ENCODE assay signal across 28 cellular contexts in genomic region chr2:29209551-29209950, GRCh38.
"Had no signal": no experiment of that assay in that cellular context is flagged by ENCODE, and none has a peak within 500 bp of the region (broad histone marks: within the 10 kb centered on the region; RNA-seq: fewer than 3 reads in every experiment).

No MANE protein-coding gene starts in this region.

- H3K4me2 ChIP-seq: SK-N-SH had no signal

- H3K4me3 Mint-ChIP-seq: activated CD4-positive, alpha-beta T cell treated with anti-CD3 and anti-CD28 coated beads, Interleukin-2, amount 10 ng/mL, durations not matched to agents 24 days and 14 days; activated CD8-positive, alpha-beta T cell treated with anti-CD3 and anti-CD28 coated beads for 36 hours; activated naive CD8-positive, alpha-beta T cell treated with anti-CD3 and anti-CD28 coated beads for 36 hours; activated T-cell treated with anti-CD3 and anti-CD28 coated beads, Interleukin-2, amount 50 U/mL, for 4 hours; central memory CD8-positive, alpha-beta T cell; IgD-negative memory B cell; T-helper 1 cell treated with Interleukin-12 subunit alpha and Interleukin-12 subunit beta and Interleukin-4 antibody, amounts not matched to agents 30 μg/mL and 1 μg/mL, for 36 hours; T-helper 2 cell treated with Interferon-gamma antibody and Interleukin-4, amounts not matched to agents 5 μg/mL and 100 μg/mL, for 36 hours had no signal

- H3K4me3 ChIP-seq: cardiac muscle cell, SJCRH30 had no signal

- H3K9me2 ChIP-seq: SK-N-SH had no signal

- H3K36me3 ChIP-seq: brain microvascular endothelial cell, cardiac muscle cell had no signal

- DNase-seq: activated CD4-positive, alpha-beta T cell treated with anti-CD3 and anti-CD28 coated beads, Interleukin-2, amount 10 ng/mL, durations not matched to agents 24 days and 14 days; activated CD4-positive, alpha-beta T cell treated with anti-CD3 and anti-CD28 coated beads, Interleukin-2, amount 50 U/mL, for 4 hours; activated CD8-positive, alpha-beta T cell treated with anti-CD3 and anti-CD28 coated beads for 36 hours; activated effector memory CD4-positive, alpha-beta T cell treated with Interleukin-2 at 50 U/mL for 16 hours; activated naive CD4-positive, alpha-beta T cell treated with anti-CD3 and anti-CD28 coated beads, Interleukin-2, amount 50 U/mL, for 16 hours; activated naive CD8-positive, alpha-beta T cell treated with anti-CD3 and anti-CD28 coated beads for 36 hours; activated T-cell treated with anti-CD3 and anti-CD28 coated beads for 4 hours; activated T-cell treated with anti-CD3 and anti-CD28 coated beads, Interleukin-2, amount 50 U/mL, for 4 hours; amniotic stem cell; aorta; brain microvascular endothelial cell; Karpas-422; KBM-7; NCI-H1105; NCI-H1417 treated with DMSO at 0.1 percent for 48 hours; NCI-H187 treated with DMSO at 0.1 percent for 48 hours; NCI-H2081; NCI-H226; NCI-H446 treated with DMSO at 0.1 percent for 48 hours; NCI-H524; SHP77; SJCRH30; SK-N-SH had no signal

- H3K4me1 Mint-ChIP-seq: activated naive CD8-positive, alpha-beta T cell treated with anti-CD3 and anti-CD28 coated beads for 36 hours; central memory CD8-positive, alpha-beta T cell; IgD-negative memory B cell had no signal

- H3K4me1 ChIP-seq: SJCRH30 had no signal

- H3K27ac ChIP-seq: brain microvascular endothelial cell, cardiac muscle cell, SJCRH30 had no signal

- H3K9me3 ChIP-seq: SJCRH30, SK-N-SH had no signal

- H3K27ac Mint-ChIP-seq: activated CD4-positive, alpha-beta T cell treated with anti-CD3 and anti-CD28 coated beads, Interleukin-2, amount 10 ng/mL, durations not matched to agents 24 days and 14 days; activated CD8-positive, alpha-beta T cell treated with anti-CD3 and anti-CD28 coated beads for 36 hours; activated naive CD8-positive, alpha-beta T cell treated with anti-CD3 and anti-CD28 coated beads for 36 hours; IgD-negative memory B cell; T-helper 1 cell treated with Interleukin-12 subunit alpha and Interleukin-12 subunit beta and Interleukin-4 antibody, amounts not matched to agents 30 μg/mL and 1 μg/mL, for 36 hours; T-helper 2 cell treated with Interferon-gamma antibody and Interleukin-4, amounts not matched to agents 5 μg/mL and 100 μg/mL, for 36 hours had no signal

- H3K27me3 Mint-ChIP-seq: activated CD4-positive, alpha-beta T cell treated with anti-CD3 and anti-CD28 coated beads, Interleukin-2, amount 10 ng/mL, durations not matched to agents 24 days and 14 days; activated CD8-positive, alpha-beta T cell treated with anti-CD3 and anti-CD28 coated beads for 36 hours; activated naive CD8-positive, alpha-beta T cell treated with anti-CD3 and anti-CD28 coated beads for 36 hours; central memory CD8-positive, alpha-beta T cell; IgD-negative memory B cell had no signal

- H3K27me3 ChIP-seq: brain microvascular endothelial cell, cardiac muscle cell, SJCRH30 had no signal

- H3K9me3 Mint-ChIP-seq: activated CD4-positive, alpha-beta T cell treated with anti-CD3 and anti-CD28 coated beads, Interleukin-2, amount 10 ng/mL, durations not matched to agents 24 days and 14 days; activated CD8-positive, alpha-beta T cell treated with anti-CD3 and anti-CD28 coated beads for 36 hours; activated naive CD8-positive, alpha-beta T cell treated with anti-CD3 and anti-CD28 coated beads for 36 hours; activated T-cell treated with anti-CD3 and anti-CD28 coated beads, Interleukin-2, amount 50 U/mL, for 4 hours; central memory CD8-positive, alpha-beta T cell; IgD-negative memory B cell; T-helper 1 cell treated with Interleukin-12 subunit alpha and Interleukin-12 subunit beta and Interleukin-4 antibody, amounts not matched to agents 30 μg/mL and 1 μg/mL, for 36 hours; T-helper 2 cell treated with Interferon-gamma antibody and Interleukin-4, amounts not matched to agents 5 μg/mL and 100 μg/mL, for 36 hours had no signal
